In the genomic region with DNA sequence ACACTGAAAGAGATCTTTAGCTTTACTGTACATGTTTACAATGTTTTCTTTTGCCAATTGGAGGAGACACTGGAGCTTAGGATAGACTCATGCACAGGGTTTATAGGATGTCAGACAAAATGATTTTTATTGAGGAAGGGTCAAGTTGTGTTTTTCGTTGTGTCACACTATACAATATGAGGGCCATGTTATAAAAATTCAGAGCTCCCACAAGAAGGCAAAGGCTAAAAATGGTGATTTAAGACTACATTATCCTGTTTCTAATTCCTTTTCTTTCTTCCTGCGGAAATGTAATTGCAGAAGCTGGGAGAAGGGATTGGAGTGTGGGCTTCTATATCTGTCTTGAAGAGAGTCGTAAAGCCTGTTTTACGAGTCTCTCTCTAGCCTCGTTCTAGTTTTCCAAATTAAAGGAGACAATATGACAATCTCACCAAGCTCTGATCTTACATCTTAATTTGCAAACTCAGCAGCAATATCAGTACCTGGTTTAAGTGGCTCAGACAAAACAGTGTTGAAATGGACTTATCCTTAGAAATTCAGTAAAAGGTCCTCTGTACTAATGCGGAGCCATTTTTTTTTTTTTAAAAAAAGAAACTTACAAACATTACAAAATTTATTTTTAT, we compare ENCODE assay signal across 17 cellular contexts.
"Had no signal": no experiment of that assay in that cellular context is flagged by ENCODE, and none has a peak within 500 bp of the region (broad histone marks: within the 10 kb centered on the region; RNA-seq: fewer than 3 reads in every experiment).

No MANE protein-coding gene starts in this region.

- H3K27me3 ChIP-seq: esophagus squamous epithelium, right atrium auricular region, transverse colon had no signal

- H3K9me3 ChIP-seq: esophagus squamous epithelium, prostate gland, right atrium auricular region, transverse colon had no signal

- ATAC-seq: activated CD4-positive, alpha-beta T cell treated with anti-CD3 and anti-CD28 coated beads for 36 hours; activated T-helper 17 cell treated with anti-CD3 and anti-CD28 coated beads, Interleukin-2, amount 50 U/mL, for 72 hours; left colon had no signal

- DNase-seq: activated CD4-positive, alpha-beta memory T cell treated with anti-CD3 and anti-CD28 coated beads, Interleukin-2, amount 10 ng/mL, durations not matched to agents 7 days and 5 days; activated CD4-positive, alpha-beta T cell treated with anti-CD3 and anti-CD28 coated beads for 36 hours; activated naive CD4-positive, alpha-beta T cell; activated naive CD8-positive, alpha-beta T cell treated with anti-CD3 and anti-CD28 coated beads for 36 hours; activated T-cell treated with anti-CD3 and anti-CD28 coated beads, Interleukin-2, amount 50 U/mL, for 1 hour; amniotic stem cell; effector memory CD4-positive, alpha-beta T cell; esophagus squamous epithelium; stimulated activated CD4-positive, alpha-beta T cell treated with anti-CD3 and anti-CD28 coated beads, Interleukin-15, amount 100 ng/mL, for 24 hours; stimulated activated CD4-positive, alpha-beta T cell treated with anti-CD3 and anti-CD28 coated beads, Interleukin-2, amount 100 ng/mL, for 48 hours; transverse colon had no signal

- H3K4me3 ChIP-seq: esophagus squamous epithelium, lung, prostate gland, right atrium auricular region, skin epidermis, transverse colon had no signal

- H3K36me3 ChIP-seq: esophagus squamous epithelium, prostate gland, right atrium auricular region, transverse colon had no signal

- H3K4me1 ChIP-seq: esophagus squamous epithelium, prostate gland, right atrium auricular region, transverse colon had no signal

- H3K27ac ChIP-seq: esophagus squamous epithelium, prostate gland, skin epidermis, transverse colon had no signal
